15 cellular contexts compared by ENCODE assay signal in the genomic region with DNA sequence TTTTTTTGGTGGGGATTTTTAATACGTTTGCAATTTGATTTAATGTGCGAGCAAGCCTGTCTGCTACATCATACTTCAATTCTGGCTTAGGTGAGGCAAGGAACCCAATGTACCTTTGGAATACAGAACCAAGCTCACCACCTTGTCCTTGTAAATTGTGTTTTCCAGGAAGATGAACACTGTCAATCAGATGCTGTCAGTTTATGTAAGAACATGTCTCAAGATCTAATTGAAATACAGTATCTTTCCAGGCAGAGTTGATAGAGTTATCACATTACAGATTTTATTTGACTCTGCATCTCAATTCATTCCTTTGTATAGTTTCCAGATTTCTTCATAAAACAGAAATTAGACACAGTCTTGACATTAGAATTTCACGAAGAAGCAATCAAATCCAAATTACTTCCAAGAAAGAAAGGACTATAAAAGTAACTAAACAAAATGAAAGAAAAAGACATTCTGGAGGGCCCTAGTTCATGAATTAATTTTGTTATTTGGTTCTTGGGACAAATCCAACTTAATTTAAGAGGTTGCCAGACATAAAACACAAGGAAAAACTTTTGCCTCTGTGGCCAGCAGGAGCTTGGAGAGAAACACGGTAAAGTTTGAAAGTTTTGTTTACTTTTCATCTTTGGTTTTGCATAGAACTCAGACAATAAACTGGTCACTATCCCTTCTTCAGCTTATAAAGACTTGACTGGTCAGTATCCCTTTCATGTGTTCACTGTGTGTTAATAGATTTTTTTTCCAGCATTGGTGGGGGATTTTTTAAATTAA. TPM values are rescaled to one million over a fixed set of nuclear protein-coding genes. Genes with fewer than 3 reads are reported as not detected.
DNase-seq lines count a peak whose midpoint lies in the region; ATAC-seq, FAIRE-seq and TF ChIP-seq lines count a peak whose summit lies in the region.
"Had no signal": no experiment of that assay in that cellular context is flagged by ENCODE, and none has a peak within 500 bp of the region (broad histone marks: within the 10 kb centered on the region; RNA-seq: fewer than 3 reads in every experiment).

No MANE protein-coding gene starts in this region.

- H3K9me3 ChIP-seq in GM12878 (replicated peaks; ENCODE audit: control insufficient read depth, insufficient read depth, low read length) (no peaks in the 10 kb centered on the region; the same call in 2 of the 3 replicates), left lung (no peaks in the 10 kb centered on the region)
- H3K9me3 ChIP-seq: SJCRH30 had no signal

- DNase-seq in HEK293T (ENCODE audit: extremely low spot score) = no peak
- DNase-seq in GM12878 (ENCODE audit: low read depth, low spot score) = no peak
- DNase-seq in left lung = no peak
- DNase-seq in osteocyte (ENCODE audit: extremely low spot score, unreplicated experiment) = no peak
- no peak for DNase-seq in chondrocyte (ENCODE audit: low spot score)
- DNase-seq in H7 = no peak
- no peak for DNase-seq in stimulated activated naive B cell treated with anti-CD40 and anti-IgM and Interleukin-4, amounts not matched to agents 10 μg/mL and 1 μg/mL and 100 μg/mL, for 72 hours
- DNase-seq: CD8-positive, alpha-beta memory T cell; DMS 273 treated with DMSO at 0.1 percent for 48 hours; GOT3; Kasumi-1; NCI-H1930; SJCRH30 had no signal

- no peak for TF ChIP-seq EP300 in GM12878 (IDR thresholded peaks at IDR 0.05; ENCODE audit: borderline replicate concordance in 1 of 2, control insufficient read depth in 1 of 2, low read depth in 2 of 2, low read length in 2 of 2)

- no peak overlapping the region for H2AFZ ChIP-seq in GM12878 (ENCODE audit: control insufficient read depth, low read depth, low read length)

- TF ChIP-seq POLR2A in GM12878 (IDR thresholded peaks at IDR 0.05; ENCODE audit: low read depth, low read length) = no peak

- H3K4me1 Mint-ChIP-seq in osteocyte (ENCODE audit: unreplicated experiment) (peaks cover 36% of the 10 kb centered on the region), chondrocyte (ENCODE audit: low read depth) (peaks cover 35% of the 10 kb centered on the region)
- H3K4me1 Mint-ChIP-seq in stimulated activated naive B cell treated with anti-CD40 and anti-IgM and Interleukin-4, amounts not matched to agents 10 μg/mL and 1 μg/mL and 100 μg/mL, for 72 hours = peaks cover 0 to 2% of the 10 kb centered on the region in 2 donors
- H3K4me1 Mint-ChIP-seq: CD8-positive, alpha-beta memory T cell had no signal

- H3K4me3 ChIP-seq in GM12878 (no peak overlapping the region), left lung (no peak overlapping the region), H7 (ENCODE audit: insufficient read depth, low read depth, low read length) (no peak overlapping the region)
- H3K4me3 ChIP-seq: SJCRH30 had no signal

- H3K27me3 Mint-ChIP-seq in osteocyte (ENCODE audit: unreplicated experiment) (no peaks in the 10 kb centered on the region), chondrocyte (ENCODE audit: low read depth) (no peaks in the 10 kb centered on the region)
- peaks cover 0 to 4% of the 10 kb centered on the region in 2 donors for H3K27me3 Mint-ChIP-seq in stimulated activated naive B cell treated with anti-CD40 and anti-IgM and Interleukin-4, amounts not matched to agents 10 μg/mL and 1 μg/mL and 100 μg/mL, for 72 hours

- peaks cover 0 to 3% of the 10 kb centered on the region in 2 experiments; a peak in 3 of 4 replicates for H3K27me3 ChIP-seq in GM12878 (replicated peaks in 1 of 2; ENCODE audit: control insufficient read depth in 2 of 2, insufficient read depth in 2 of 2, low read length in 1 of 2)
- no peaks in the 10 kb centered on the region for H3K27me3 ChIP-seq in left lung
- no peaks in the 10 kb centered on the region for H3K27me3 ChIP-seq in H7 (ENCODE audit: control insufficient read depth, insufficient read depth, low read length)
- H3K27me3 ChIP-seq: SJCRH30 had no signal

- POLR2A ChIA-PET in HEK293T (lab: Yijun Ruan, JAX) (no interaction called here), GM12878 (lab: Charles Lee) (no interaction called here)

- H3K36me3 Mint-ChIP-seq in osteocyte (ENCODE audit: unreplicated experiment) = no peaks in the 10 kb centered on the region
- H3K36me3 Mint-ChIP-seq in chondrocyte (ENCODE audit: low read depth) = no peaks in the 10 kb centered on the region
- H3K36me3 Mint-ChIP-seq in stimulated activated naive B cell treated with anti-CD40 and anti-IgM and Interleukin-4, amounts not matched to agents 10 μg/mL and 1 μg/mL and 100 μg/mL, for 72 hours = no peaks in the 10 kb centered on the region

- H3K4me3 Mint-ChIP-seq in osteocyte (ENCODE audit: unreplicated experiment) (no peak overlapping the region), chondrocyte (ENCODE audit: unreplicated experiment) (no peak overlapping the region)
- H3K4me3 Mint-ChIP-seq in stimulated activated naive B cell treated with anti-CD40 and anti-IgM and Interleukin-4, amounts not matched to agents 10 μg/mL and 1 μg/mL and 100 μg/mL, for 72 hours = no peak overlapping the region
- H3K4me3 Mint-ChIP-seq: B cell; CD8-positive, alpha-beta memory T cell had no signal

- ATAC-seq in GM12878 (no peak), left lung (peak; percentile 24), HG02884 (IDR thresholded peaks at IDR 0.05; ENCODE audit: unreplicated experiment) (no peak)
- ATAC-seq in stimulated activated naive B cell treated with anti-CD40 and anti-IgM and Interleukin-4, amounts not matched to agents 10 μg/mL and 1 μg/mL and 100 μg/mL, for 72 hours (replicated peaks) = no peak

- H3K79me2 ChIP-seq in GM12878 (ENCODE audit: control insufficient read depth, insufficient read depth, low read length) = no peaks in the 10 kb centered on the region

- in situ Hi-C loops in GM12878 (cut with MboI) = no loop called here

- SMC1A ChIA-PET in GM12878 (lab: Charles Lee; ENCODE audit: uncharacterized antibody, unreplicated experiment) = no interaction called here

- H3K4me1 ChIP-seq in GM12878 (ENCODE audit: control insufficient read depth, insufficient read depth, low read length) (no peaks in the 10 kb centered on the region), left lung (peaks cover 2 to 8% of the 10 kb centered on the region in 2 donors)
- H3K4me1 ChIP-seq: SJCRH30 had no signal

- H3K4me2 ChIP-seq in GM12878 (ENCODE audit: control insufficient read depth, insufficient read depth) = no peak overlapping the region

- H3K27ac Mint-ChIP-seq in osteocyte (ENCODE audit: unreplicated experiment) (peak overlapping the region; percentile 17), chondrocyte (ENCODE audit: unreplicated experiment) (no peak overlapping the region)
- H3K27ac Mint-ChIP-seq in stimulated activated naive B cell treated with anti-CD40 and anti-IgM and Interleukin-4, amounts not matched to agents 10 μg/mL and 1 μg/mL and 100 μg/mL, for 72 hours = no peak overlapping the region
- H3K27ac Mint-ChIP-seq: B cell had no signal

- intact Hi-C loops in GM12878 (cut with micrococcal nuclease; ENCODE audit: unreplicated experiment) (no loop called here), left lung (cut with DNase I) (no loop called here)

- RAD21 ChIA-PET in GM12878 (lab: Charles Lee; ENCODE audit: unreplicated experiment) = no interaction called here

- no peak for TF ChIP-seq RAD21 in GM12878 (IDR thresholded peaks at IDR 0.05; ENCODE audit: insufficient read depth, low read depth, low read length)

- TF ChIP-seq CTCF in GM12878 (IDR thresholded peaks at IDR 0.05 in 2 of 3, conservative IDR thresholded peaks at IDR 0.05 in 1 of 3; ENCODE audit: control insufficient read depth in 2 of 3, extremely low read depth in 1 of 3, insufficient read depth in 1 of 3, low read depth in 3 of 3, low read length in 3 of 3) (no peak), left lung (IDR thresholded peaks at IDR 0.05) (no peak), osteocyte (IDR thresholded peaks at IDR 0.05) (no peak), chondrocyte (IDR thresholded peaks at IDR 0.05) (no peak)

- no TSS peak for BruUV-seq in GM12878 (replicated peaks; lab: Mats Ljungman, UMichigan)

- H3K9me3 Mint-ChIP-seq in osteocyte (ENCODE audit: unreplicated experiment) (no peaks in the 10 kb centered on the region), chondrocyte (ENCODE audit: low read depth) (no peaks in the 10 kb centered on the region)
- H3K9me3 Mint-ChIP-seq in stimulated activated naive B cell treated with anti-CD40 and anti-IgM and Interleukin-4, amounts not matched to agents 10 μg/mL and 1 μg/mL and 100 μg/mL, for 72 hours = peaks cover 2 to 5% of the 10 kb centered on the region in 2 donors
- H3K9me3 Mint-ChIP-seq: CD8-positive, alpha-beta memory T cell had no signal

- CTCF ChIA-PET in HEK293T (lab: Yijun Ruan, JAX) = interaction anchor here (0.7 kb wide), 1 partner anchor 20 kb away, joined by 3 read pairs; no protein-coding TSS in a partner anchor
- CTCF ChIA-PET in GM12878 (lab: Yijun Ruan, JAX) = no interaction called here

- no peak overlapping the region for H3K27ac ChIP-seq in GM12878 (ENCODE audit: control insufficient read depth, insufficient read depth)
- peak overlapping the region in 1 of 2 donors; percentile 41 for H3K27ac ChIP-seq in left lung
- H3K27ac ChIP-seq: SJCRH30 had no signal

- H3K9ac ChIP-seq in GM12878 (ENCODE audit: control insufficient read depth, insufficient read depth, low read length) = no peak overlapping the region

- WGBS in GM12878 (ENCODE audit: insufficient coverage, insufficient replicate concordance, low lambda C conversion rate, missing lambda C conversion rate) = 72% methylated on average over 4 of the region's 4 CpGs

- no peaks in the 10 kb centered on the region for H4K20me1 ChIP-seq in GM12878 (ENCODE audit: control insufficient read depth, insufficient read depth)

- no peaks in the 10 kb centered on the region for H3K36me3 ChIP-seq in GM12878 (ENCODE audit: control insufficient read depth in 2 of 2, insufficient read depth in 2 of 2, low read length in 1 of 2)
- H3K36me3 ChIP-seq in left lung = no peaks in the 10 kb centered on the region
- no peaks in the 10 kb centered on the region for H3K36me3 ChIP-seq in H7 (replicated peaks; ENCODE audit: control insufficient read depth, insufficient read depth, low read length)
- H3K36me3 ChIP-seq: SJCRH30 had no signal

- FAIRE-seq in GM12878 (lab: Jason Lieb, UNC) = peak; percentile 23

RNA-seq across cellular contexts. Expression of a gene that starts 16.4 kb away (rescaled TPM):
- 224 and 236 TPM in 2 replicates for total RNA-seq in GM12878 (2013; cell fraction: nucleolus; rRNA removed)
- total RNA-seq in GM12878 (2014; rRNA removed) = 16.4 and 19.7 TPM in 2 replicates
- total RNA-seq in GM12878 (2014; rRNA removed; fragmentation: Illumina TruSeq; extraction: Trizol) = 20.2 and 21.9 TPM in 2 replicates
- total RNA-seq in GM12878 (2021) = 22.8 and 30.1 TPM in 2 replicates
- polyA plus RNA-seq in GM12878 (2011; ENCODE audit: low read depth) = 11.9 TPM
- 8.0 and 8.7 TPM in 2 replicates for polyA plus RNA-seq in GM12878 (2011; rRNA removed)
- 5.3 and 5.8 TPM in 2 replicates for polyA plus RNA-seq in GM12878 (2011; cell fraction: cytosol; rRNA removed)
- polyA plus RNA-seq in GM12878 (2011; cell fraction: nucleus; rRNA removed) = 14.9 and 19.6 TPM in 2 replicates
- 9.9 and 14.1 TPM in 2 replicates for polyA plus RNA-seq in GM12878 (2012)
- 12.9 and 14.9 TPM in 2 replicates for polyA plus RNA-seq in GM12878 (2014; fragmentation: Illumina TruSeq; extraction: Trizol)
- 1 to 10 TPM; 3.7 to 7.5 TPM for polyA plus RNA-seq in GM12878 (2014; fragmentation: Nextera tagmentation; extraction: Ambion mirVana)
- polyA plus RNA-seq in GM12878 (2014; rRNA removed) = 9.0 and 9.5 TPM in 2 replicates
- polyA plus RNA-seq in GM12878 (2016; fragmentation: Nextera tagmentation; extraction: Ambion mirVana) = 1 to 10 TPM; 5.0 to 6.3 TPM
- 35.9 and 49.2 TPM in 2 replicates for polyA minus RNA-seq in GM12878 (2011; rRNA and poly(A)+ RNA removed)
- 10.8 and 16.2 TPM in 2 replicates for polyA minus RNA-seq in GM12878 (2011; cell fraction: cytosol; rRNA and poly(A)+ RNA removed)
- polyA minus RNA-seq in GM12878 (2011; cell fraction: nucleus; rRNA and poly(A)+ RNA removed) = 31.4 and 61.8 TPM in 2 replicates
- 100 to 1,000 TPM in 1 of 2 donors, 10 to 100 TPM in 1; 98.6 to 123 TPM for total RNA-seq in left lung
- 229 and 234 TPM in 2 replicates for total RNA-seq in osteocyte
- total RNA-seq in chondrocyte = 154 to 211 TPM (median 162 TPM) in 3 replicates
- total RNA-seq in H7 (2014; rRNA removed; shearing (Covaris generic)) = 39.7 and 49.3 TPM in 2 replicates
